In genomic region chr4:95778666-95779065, GRCh38 we compare ENCODE assay signal across 9 cellular contexts.
"Had no signal": no experiment of that assay in that cellular context is flagged by ENCODE, and none has a peak within 500 bp of the region (broad histone marks: within the 10 kb centered on the region; RNA-seq: fewer than 3 reads in every experiment).

No MANE protein-coding gene starts in this region.

- H3K36me3 Mint-ChIP-seq: IgD-negative memory B cell had no signal

- H3K4me1 Mint-ChIP-seq: IgD-negative memory B cell had no signal

- H3K36me3 ChIP-seq: HAP-1 had no signal

- DNase-seq: GM23248, GOT3, H7, HFFc6, KG1 had no signal

- H3K4me1 ChIP-seq: HAP-1 had no signal

- H3K4me3 Mint-ChIP-seq: HFFc6, IgD-negative memory B cell had no signal

- ATAC-seq: HCT116 had no signal

- H3K4me3 ChIP-seq: GM23248, HAP-1 had no signal

- H2AFZ ChIP-seq: GM23248 had no signal

- H3K27ac Mint-ChIP-seq: HFFc6, IgD-negative memory B cell had no signal

- H3K9ac ChIP-seq: GM23248 had no signal

- H3K27me3 Mint-ChIP-seq: IgD-negative memory B cell had no signal

- H3K9me3 ChIP-seq: HAP-1 had no signal

- H3K27ac ChIP-seq: GM23248, HL-60 had no signal
